ENCODE assay signal across 19 cellular contexts in genomic region chr13:36665630-36666029, GRCh38. TPM values are rescaled to one million over a fixed set of nuclear protein-coding genes. Genes with fewer than 3 reads are reported as not detected.
"Had no signal": no experiment of that assay in that cellular context is flagged by ENCODE, and none has a peak within 500 bp of the region (broad histone marks: within the 10 kb centered on the region; RNA-seq: fewer than 3 reads in every experiment).

No MANE protein-coding gene starts in this region.

- H3K36me3 ChIP-seq: SJSA1 had no signal

- H3K27ac ChIP-seq: SJSA1, SK-N-MC had no signal

- H3K4me3 ChIP-seq: SJSA1, SK-N-MC had no signal

- H3K4me1 ChIP-seq: SJSA1 had no signal

- H3K27me3 ChIP-seq: SJSA1 had no signal

- H3K9me3 ChIP-seq: SJSA1 had no signal

- DNase-seq: IMR-90, Kasumi-1, KG1, MM.1S, NCI-H1436, NCI-H2107, NCI-H2171 treated with DMSO at 0.1 percent for 48 hours, NCI-H526, NCI-H774, Right ventricle myocardium superior, RPMI8226, SIG-M5, T-helper 2 cell had no signal

RNA-seq across cellular contexts. Expression of gene SERTM1, which starts 8.2 kb away (rescaled TPM):
- total RNA-seq: HepG2; IMR-90; M059J; NCI-H460; SJSA1; T-helper 1 cell treated with Interleukin-12 subunit alpha and Interleukin-12 subunit beta and Interleukin-4 antibody, amounts not matched to agents 30 ng/mL and 1 ng/mL, for 36 hours had no signal
